Comparison of ENCODE assay signal across 1 cellular context in genomic region chr16:75097191-75097761, GRCh38.
TF ChIP-seq lines count a peak whose summit lies in the region.

No MANE protein-coding gene starts in this region.

TF ChIP-seq in WTC11, 78 proteins besides CTCF, POLR2A, EP300 and RAD21 (continued from another document):
- no peak for TF ChIP-seq PRDM15 (CRISPR knock-in tag; IDR thresholded peaks at IDR 0.05)
TF ChIP-seq in WTC11: peak in this region for 2.
